Comparison of ENCODE assay signal across 8 cellular contexts in the genomic region with DNA sequence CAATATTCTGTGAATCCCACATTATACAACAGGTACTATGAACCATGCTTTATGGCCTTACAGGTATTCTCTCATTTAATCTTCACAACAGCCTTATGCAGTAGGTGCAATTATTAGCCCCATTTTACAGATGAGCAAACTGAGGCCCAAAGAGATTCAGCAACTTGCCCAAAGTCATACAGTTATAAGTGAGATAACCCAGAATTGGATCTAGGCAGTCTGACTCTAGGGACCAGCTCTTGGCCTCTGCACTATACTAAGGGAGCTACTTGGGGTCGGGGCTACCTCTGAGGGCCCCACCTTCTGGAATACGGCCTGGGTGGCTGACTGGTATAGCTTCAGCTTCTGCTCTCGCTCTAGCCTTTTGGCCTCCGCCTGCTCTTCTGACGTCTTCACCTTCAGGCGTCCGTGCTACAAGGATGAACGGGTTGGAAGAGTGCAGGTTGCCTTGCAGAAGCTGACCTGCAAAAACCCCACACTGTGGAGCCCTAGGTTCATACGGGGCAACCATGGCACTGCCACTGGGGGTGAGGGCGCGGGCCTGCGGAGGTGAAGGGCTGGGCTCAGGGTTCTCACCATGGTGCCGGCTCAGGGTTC. TPM values are rescaled to one million over a fixed set of nuclear protein-coding genes. Genes with fewer than 3 reads are reported as not detected.
DNase-seq lines count a peak whose midpoint lies in the region; ATAC-seq lines count a peak whose summit lies in the region.

No MANE protein-coding gene starts in this region.

- peaks cover 42% of the 10 kb centered on the region for H3K4me1 Mint-ChIP-seq in activated naive CD4-positive, alpha-beta T cell treated with anti-CD3 and anti-CD28 coated beads for 36 hours (ENCODE audit: low read depth)
- peaks cover 47% of the 10 kb centered on the region for H3K4me1 Mint-ChIP-seq in activated CD8-positive, alpha-beta T cell treated with anti-CD3 and anti-CD28 coated beads, Interleukin-2, amount 10 ng/mL, durations not matched to agents 7 days and 5 days (ENCODE audit: low read depth)

- H3K27ac ChIP-seq in subcutaneous abdominal adipose tissue (ENCODE audit: low read depth, low read length), result peak overlapping the region; percentile 92

- H3K36me3 ChIP-seq in subcutaneous abdominal adipose tissue (ENCODE audit: control insufficient read depth in 5 of 5, insufficient read depth in 5 of 5, low read length in 5 of 5), result peaks cover 0 to 44% (median 38%) of the 10 kb centered on the region in 5 donors

- no peak for ATAC-seq in activated CD8-positive, alpha-beta T cell treated with anti-CD3 and anti-CD28 coated beads, Interleukin-2, amount 10 ng/mL, durations not matched to agents 7 days and 5 days
- no peak for ATAC-seq in HG02610 (IDR thresholded peaks at IDR 0.05; ENCODE audit: unreplicated experiment)
- ATAC-seq in HG03354 (IDR thresholded peaks at IDR 0.05; ENCODE audit: poor library complexity, severe bottlenecking, unreplicated experiment), result no peak
- no peak for ATAC-seq in GM19395 (IDR thresholded peaks at IDR 0.05; ENCODE audit: unreplicated experiment)

- DNase-seq in activated naive CD4-positive, alpha-beta T cell treated with anti-CD3 and anti-CD28 coated beads for 36 hours, result no peak
- no peak for DNase-seq in activated naive CD4-positive, alpha-beta T cell treated with Interleukin-2 at 50 U/mL for 16 hours
- DNase-seq in activated CD8-positive, alpha-beta T cell treated with anti-CD3 and anti-CD28 coated beads, Interleukin-2, amount 10 ng/mL, durations not matched to agents 7 days and 5 days, result no peak

- H3K9me3 Mint-ChIP-seq in activated naive CD4-positive, alpha-beta T cell treated with anti-CD3 and anti-CD28 coated beads for 36 hours, result no peaks in the 10 kb centered on the region
- no peaks in the 10 kb centered on the region for H3K9me3 Mint-ChIP-seq in activated CD8-positive, alpha-beta T cell treated with anti-CD3 and anti-CD28 coated beads, Interleukin-2, amount 10 ng/mL, durations not matched to agents 7 days and 5 days (ENCODE audit: insufficient read depth)

- CTCF ChIA-PET in activated naive CD4-positive, alpha-beta T cell treated with anti-CD3 and anti-CD28 coated beads for 36 hours (lab: Charles Lee), result interaction anchor here (0.9 to 4.8 kb wide), 15 partner anchors 9 to 63 kb away, joined by 3 to 43 read pairs (median 7); a partner anchor contains a TSS
- CTCF ChIA-PET in activated CD8-positive, alpha-beta T cell treated with anti-CD3 and anti-CD28 coated beads, Interleukin-2, amount 10 ng/mL, durations not matched to agents 7 days and 5 days (lab: Charles Lee), result interaction anchor here (0.7 to 8.7 kb wide), 17 partner anchors 9 to 215 kb away, joined by 3 to 98 read pairs (median 6); a partner anchor contains a TSS

- peak overlapping the region; percentile 78 for H3K4me3 Mint-ChIP-seq in activated naive CD4-positive, alpha-beta T cell treated with anti-CD3 and anti-CD28 coated beads for 36 hours
- peak overlapping the region; percentile 90 for H3K4me3 Mint-ChIP-seq in activated CD8-positive, alpha-beta T cell treated with anti-CD3 and anti-CD28 coated beads, Interleukin-2, amount 10 ng/mL, durations not matched to agents 7 days and 5 days

- no peaks in the 10 kb centered on the region for H3K27me3 Mint-ChIP-seq in activated naive CD4-positive, alpha-beta T cell treated with anti-CD3 and anti-CD28 coated beads for 36 hours (ENCODE audit: low read depth)
- H3K27me3 Mint-ChIP-seq in activated CD8-positive, alpha-beta T cell treated with anti-CD3 and anti-CD28 coated beads, Interleukin-2, amount 10 ng/mL, durations not matched to agents 7 days and 5 days (ENCODE audit: low read depth), result no peaks in the 10 kb centered on the region

- peaks cover 4 to 44% (median 42%) of the 10 kb centered on the region in 5 donors for H3K4me1 ChIP-seq in subcutaneous abdominal adipose tissue (ENCODE audit: control insufficient read depth in 5 of 5, insufficient read depth in 5 of 5, low read length in 5 of 5)

- intact Hi-C loops in activated naive CD4-positive, alpha-beta T cell treated with anti-CD3 and anti-CD28 coated beads for 36 hours (cut with micrococcal nuclease), result loop anchor here (1.0 to 10.0 kb wide), 12 partner anchors 26 to 949 kb away; a partner anchor contains a TSS

- no peaks in the 10 kb centered on the region for H3K9me3 ChIP-seq in iPS-18c (ENCODE audit: control insufficient read depth, insufficient read depth, low read length)
- no peaks in the 10 kb centered on the region for H3K9me3 ChIP-seq in subcutaneous abdominal adipose tissue (ENCODE audit: control insufficient read depth in 5 of 5, low read length in 5 of 5)

- no peaks in the 10 kb centered on the region for H3K27me3 ChIP-seq in subcutaneous abdominal adipose tissue (ENCODE audit: control insufficient read depth in 5 of 5, insufficient read depth in 4 of 5, low read length in 5 of 5)

- peak overlapping the region; percentile 70 for H3K4me3 ChIP-seq in iPS-18c (ENCODE audit: insufficient read depth, low read depth, low read length)
- H3K4me3 ChIP-seq in subcutaneous abdominal adipose tissue (ENCODE audit: low read depth in 1 of 5, low read length in 5 of 5), result peak overlapping the region; percentile 89 to 94 (median 91)

- peaks cover 18% of the 10 kb centered on the region for H3K36me3 Mint-ChIP-seq in activated naive CD4-positive, alpha-beta T cell treated with anti-CD3 and anti-CD28 coated beads for 36 hours (ENCODE audit: low read depth)
- H3K36me3 Mint-ChIP-seq in activated CD8-positive, alpha-beta T cell treated with anti-CD3 and anti-CD28 coated beads, Interleukin-2, amount 10 ng/mL, durations not matched to agents 7 days and 5 days (ENCODE audit: low read depth), result peaks cover 21% of the 10 kb centered on the region

- H3K9ac ChIP-seq in subcutaneous abdominal adipose tissue (ENCODE audit: low read length in 5 of 5), result peak overlapping the region; percentile 63 to 97 (median 95)

- POLR2A ChIA-PET in activated CD8-positive, alpha-beta T cell treated with anti-CD3 and anti-CD28 coated beads, Interleukin-2, amount 10 ng/mL, durations not matched to agents 7 days and 5 days (lab: Charles Lee), result interaction anchor here (0.6 to 5.0 kb wide), 17 partner anchors 9 to 160 kb away, joined by 3 to 48 read pairs (median 7); a partner anchor contains a TSS

- peak overlapping the region; percentile 95 for H3K27ac Mint-ChIP-seq in activated naive CD4-positive, alpha-beta T cell treated with anti-CD3 and anti-CD28 coated beads for 36 hours
- H3K27ac Mint-ChIP-seq in activated CD8-positive, alpha-beta T cell treated with anti-CD3 and anti-CD28 coated beads, Interleukin-2, amount 10 ng/mL, durations not matched to agents 7 days and 5 days, result peak overlapping the region; percentile 91

RNA-seq across cellular contexts. Expression of a gene that starts 0.8 kb away (rescaled TPM):
- total RNA-seq in activated naive CD4-positive, alpha-beta T cell treated with anti-CD3 and anti-CD28 coated beads for 36 hours, result 10 to 100 TPM; 74.9 to 76.2 TPM
- total RNA-seq in activated CD8-positive, alpha-beta T cell treated with anti-CD3 and anti-CD28 coated beads, Interleukin-2, amount 10 ng/mL, durations not matched to agents 7 days and 5 days, result 10 to 100 TPM; 47.7 to 51.8 TPM

RNA-seq across cellular contexts. Expression of a gene that starts 7.7 kb away (rescaled TPM):
- total RNA-seq in activated naive CD4-positive, alpha-beta T cell treated with anti-CD3 and anti-CD28 coated beads for 36 hours, result 10 to 100 TPM; 13.5 to 13.8 TPM
- total RNA-seq in activated CD8-positive, alpha-beta T cell treated with anti-CD3 and anti-CD28 coated beads, Interleukin-2, amount 10 ng/mL, durations not matched to agents 7 days and 5 days, result 1 to 10 TPM; 2.7 to 3.1 TPM

RNA-seq across cellular contexts. Expression of a gene that starts 28.2 kb away (rescaled TPM):
- total RNA-seq in activated naive CD4-positive, alpha-beta T cell treated with anti-CD3 and anti-CD28 coated beads for 36 hours, result 100 to 1,000 TPM; 117 to 128 TPM
- 100 to 1,000 TPM; 128 to 131 TPM for total RNA-seq in activated CD8-positive, alpha-beta T cell treated with anti-CD3 and anti-CD28 coated beads, Interleukin-2, amount 10 ng/mL, durations not matched to agents 7 days and 5 days

RNA-seq across cellular contexts. Expression of a gene that starts 28.9 kb away (rescaled TPM):
- 10 to 100 TPM; 11.8 to 13.8 TPM for total RNA-seq in activated naive CD4-positive, alpha-beta T cell treated with anti-CD3 and anti-CD28 coated beads for 36 hours
- total RNA-seq in activated CD8-positive, alpha-beta T cell treated with anti-CD3 and anti-CD28 coated beads, Interleukin-2, amount 10 ng/mL, durations not matched to agents 7 days and 5 days, result 10 to 100 TPM; 28.6 to 33.9 TPM

RNA-seq across cellular contexts. Expression of a gene that starts 29.0 kb away (rescaled TPM):
- 10 to 100 TPM; 24.8 to 26.4 TPM for total RNA-seq in activated naive CD4-positive, alpha-beta T cell treated with anti-CD3 and anti-CD28 coated beads for 36 hours
- 10 to 100 TPM; 35.2 to 36.7 TPM for total RNA-seq in activated CD8-positive, alpha-beta T cell treated with anti-CD3 and anti-CD28 coated beads, Interleukin-2, amount 10 ng/mL, durations not matched to agents 7 days and 5 days
